In the genomic region with DNA sequence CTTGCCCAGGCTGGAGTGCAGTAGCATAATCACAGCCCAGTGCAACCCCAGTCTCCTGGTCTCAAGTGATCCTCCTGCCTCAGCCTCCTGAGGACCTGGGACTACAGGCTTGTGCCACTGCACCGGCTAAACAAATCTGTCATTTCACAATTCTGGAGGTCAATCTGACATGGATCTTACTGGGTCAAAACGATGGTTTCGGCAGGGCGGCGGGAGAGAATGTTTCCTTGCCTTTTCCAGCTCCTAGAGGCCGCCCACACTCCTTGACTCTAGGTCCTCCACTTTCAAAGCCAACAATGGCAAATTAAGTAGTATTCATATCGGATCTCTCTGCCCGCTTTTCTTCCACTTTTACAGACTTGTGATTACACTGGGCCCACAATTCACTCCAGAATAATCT, we compare ENCODE assay signal across 1 cellular context.
TF ChIP-seq lines count a peak whose summit lies in the region.

No MANE protein-coding gene starts in this region.

TF ChIP-seq in H1, 55 proteins besides CTCF, POLR2A, EP300 and RAD21:
- TF ChIP-seq, protein P1, sequence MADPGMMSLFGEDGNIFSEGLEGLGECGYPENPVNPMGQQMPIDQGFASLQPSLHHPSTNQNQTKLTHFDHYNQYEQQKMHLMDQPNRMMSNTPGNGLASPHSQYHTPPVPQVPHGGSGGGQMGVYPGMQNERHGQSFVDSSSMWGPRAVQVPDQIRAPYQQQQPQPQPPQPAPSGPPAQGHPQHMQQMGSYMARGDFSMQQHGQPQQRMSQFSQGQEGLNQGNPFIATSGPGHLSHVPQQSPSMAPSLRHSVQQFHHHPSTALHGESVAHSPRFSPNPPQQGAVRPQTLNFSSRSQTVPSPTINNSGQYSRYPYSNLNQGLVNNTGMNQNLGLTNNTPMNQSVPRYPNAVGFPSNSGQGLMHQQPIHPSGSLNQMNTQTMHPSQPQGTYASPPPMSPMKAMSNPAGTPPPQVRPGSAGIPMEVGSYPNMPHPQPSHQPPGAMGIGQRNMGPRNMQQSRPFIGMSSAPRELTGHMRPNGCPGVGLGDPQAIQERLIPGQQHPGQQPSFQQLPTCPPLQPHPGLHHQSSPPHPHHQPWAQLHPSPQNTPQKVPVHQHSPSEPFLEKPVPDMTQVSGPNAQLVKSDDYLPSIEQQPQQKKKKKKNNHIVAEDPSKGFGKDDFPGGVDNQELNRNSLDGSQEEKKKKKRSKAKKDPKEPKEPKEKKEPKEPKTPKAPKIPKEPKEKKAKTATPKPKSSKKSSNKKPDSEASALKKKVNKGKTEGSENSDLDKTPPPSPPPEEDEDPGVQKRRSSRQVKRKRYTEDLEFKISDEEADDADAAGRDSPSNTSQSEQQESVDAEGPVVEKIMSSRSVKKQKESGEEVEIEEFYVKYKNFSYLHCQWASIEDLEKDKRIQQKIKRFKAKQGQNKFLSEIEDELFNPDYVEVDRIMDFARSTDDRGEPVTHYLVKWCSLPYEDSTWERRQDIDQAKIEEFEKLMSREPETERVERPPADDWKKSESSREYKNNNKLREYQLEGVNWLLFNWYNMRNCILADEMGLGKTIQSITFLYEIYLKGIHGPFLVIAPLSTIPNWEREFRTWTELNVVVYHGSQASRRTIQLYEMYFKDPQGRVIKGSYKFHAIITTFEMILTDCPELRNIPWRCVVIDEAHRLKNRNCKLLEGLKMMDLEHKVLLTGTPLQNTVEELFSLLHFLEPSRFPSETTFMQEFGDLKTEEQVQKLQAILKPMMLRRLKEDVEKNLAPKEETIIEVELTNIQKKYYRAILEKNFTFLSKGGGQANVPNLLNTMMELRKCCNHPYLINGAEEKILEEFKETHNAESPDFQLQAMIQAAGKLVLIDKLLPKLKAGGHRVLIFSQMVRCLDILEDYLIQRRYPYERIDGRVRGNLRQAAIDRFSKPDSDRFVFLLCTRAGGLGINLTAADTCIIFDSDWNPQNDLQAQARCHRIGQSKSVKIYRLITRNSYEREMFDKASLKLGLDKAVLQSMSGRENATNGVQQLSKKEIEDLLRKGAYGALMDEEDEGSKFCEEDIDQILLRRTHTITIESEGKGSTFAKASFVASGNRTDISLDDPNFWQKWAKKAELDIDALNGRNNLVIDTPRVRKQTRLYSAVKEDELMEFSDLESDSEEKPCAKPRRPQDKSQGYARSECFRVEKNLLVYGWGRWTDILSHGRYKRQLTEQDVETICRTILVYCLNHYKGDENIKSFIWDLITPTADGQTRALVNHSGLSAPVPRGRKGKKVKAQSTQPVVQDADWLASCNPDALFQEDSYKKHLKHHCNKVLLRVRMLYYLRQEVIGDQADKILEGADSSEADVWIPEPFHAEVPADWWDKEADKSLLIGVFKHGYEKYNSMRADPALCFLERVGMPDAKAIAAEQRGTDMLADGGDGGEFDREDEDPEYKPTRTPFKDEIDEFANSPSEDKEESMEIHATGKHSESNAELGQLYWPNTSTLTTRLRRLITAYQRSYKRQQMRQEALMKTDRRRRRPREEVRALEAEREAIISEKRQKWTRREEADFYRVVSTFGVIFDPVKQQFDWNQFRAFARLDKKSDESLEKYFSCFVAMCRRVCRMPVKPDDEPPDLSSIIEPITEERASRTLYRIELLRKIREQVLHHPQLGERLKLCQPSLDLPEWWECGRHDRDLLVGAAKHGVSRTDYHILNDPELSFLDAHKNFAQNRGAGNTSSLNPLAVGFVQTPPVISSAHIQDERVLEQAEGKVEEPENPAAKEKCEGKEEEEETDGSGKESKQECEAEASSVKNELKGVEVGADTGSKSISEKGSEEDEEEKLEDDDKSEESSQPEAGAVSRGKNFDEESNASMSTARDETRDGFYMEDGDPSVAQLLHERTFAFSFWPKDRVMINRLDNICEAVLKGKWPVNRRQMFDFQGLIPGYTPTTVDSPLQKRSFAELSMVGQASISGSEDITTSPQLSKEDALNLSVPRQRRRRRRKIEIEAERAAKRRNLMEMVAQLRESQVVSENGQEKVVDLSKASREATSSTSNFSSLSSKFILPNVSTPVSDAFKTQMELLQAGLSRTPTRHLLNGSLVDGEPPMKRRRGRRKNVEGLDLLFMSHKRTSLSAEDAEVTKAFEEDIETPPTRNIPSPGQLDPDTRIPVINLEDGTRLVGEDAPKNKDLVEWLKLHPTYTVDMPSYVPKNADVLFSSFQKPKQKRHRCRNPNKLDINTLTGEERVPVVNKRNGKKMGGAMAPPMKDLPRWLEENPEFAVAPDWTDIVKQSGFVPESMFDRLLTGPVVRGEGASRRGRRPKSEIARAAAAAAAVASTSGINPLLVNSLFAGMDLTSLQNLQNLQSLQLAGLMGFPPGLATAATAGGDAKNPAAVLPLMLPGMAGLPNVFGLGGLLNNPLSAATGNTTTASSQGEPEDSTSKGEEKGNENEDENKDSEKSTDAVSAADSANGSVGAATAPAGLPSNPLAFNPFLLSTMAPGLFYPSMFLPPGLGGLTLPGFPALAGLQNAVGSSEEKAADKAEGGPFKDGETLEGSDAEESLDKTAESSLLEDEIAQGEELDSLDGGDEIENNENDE (IDR thresholded peaks at IDR 0.05; ENCODE audit: insufficient replicate concordance, low read length), result no peak
- TF ChIP-seq JUND (IDR thresholded peaks at IDR 0.05; ENCODE audit: low read length), result no peak
- no peak for TF ChIP-seq SP2 (IDR thresholded peaks at IDR 0.05; ENCODE audit: low read length)
- TF ChIP-seq RBBP5 (IDR thresholded peaks at IDR 0.05; ENCODE audit: borderline replicate concordance, low read depth, low read length), result no peak
- TF ChIP-seq SIN3A (conservative IDR thresholded peaks at IDR 0.05 in 1 of 2, IDR thresholded peaks at IDR 0.05 in 1 of 2; ENCODE audit: low read depth in 1 of 2, low read length in 2 of 2), result no peak
- no peak for TF ChIP-seq BRCA1 (IDR thresholded peaks at IDR 0.05; ENCODE audit: low read depth, low read length)
- no peak for TF ChIP-seq KDM1A (IDR thresholded peaks at IDR 0.05; ENCODE audit: borderline replicate concordance, low read length)
- TF ChIP-seq NANOG (IDR thresholded peaks at IDR 0.05; ENCODE audit: insufficient read depth, low read depth, low read length, poor library complexity, severe bottlenecking), result no peak
- TF ChIP-seq RFX5 (IDR thresholded peaks at IDR 0.05; ENCODE audit: borderline replicate concordance, low read depth, low read length), result no peak
- TF ChIP-seq CREB1 (IDR thresholded peaks at IDR 0.05), result no peak
- TF ChIP-seq JUN (IDR thresholded peaks at IDR 0.05; ENCODE audit: low read depth, low read length), result no peak
- no peak for TF ChIP-seq KDM4A (IDR thresholded peaks at IDR 0.05; ENCODE audit: low read depth, low read length, severe bottlenecking)
- TF ChIP-seq NRF1 (IDR thresholded peaks at IDR 0.05; ENCODE audit: low read depth, low read length), result no peak
- TF ChIP-seq CHD2 (IDR thresholded peaks at IDR 0.05; ENCODE audit: low read length), result no peak
- no peak for TF ChIP-seq ZNF274 (IDR thresholded peaks at IDR 0.05; ENCODE audit: borderline replicate concordance, extremely low read depth, low read length)
- TF ChIP-seq BCL11A (IDR thresholded peaks at IDR 0.05; ENCODE audit: low read depth in 2 of 2, low read length in 2 of 2), result no peak
TF ChIP-seq in H1: peak in this region for 0.
